ENCODE assay signal across 7 cellular contexts in genomic region chr12:26880625-26881024, GRCh38.
"Had no signal": no experiment of that assay in that cellular context is flagged by ENCODE, and none has a peak within 500 bp of the region (broad histone marks: within the 10 kb centered on the region; RNA-seq: fewer than 3 reads in every experiment).

No MANE protein-coding gene starts in this region.

- H3K4me1 ChIP-seq: HAP-1 had no signal

- H3K36me3 ChIP-seq: HAP-1 had no signal

- DNase-seq: GM23248, GOT3, H7 had no signal

- H2AFZ ChIP-seq: GM23248 had no signal

- H3K9me3 ChIP-seq: HAP-1 had no signal

- H3K27ac ChIP-seq: GM23248, HL-60 had no signal

- ATAC-seq: HCT116, HepG2 had no signal

- H3K4me3 ChIP-seq: GM23248, HAP-1 had no signal

- H3K9ac ChIP-seq: GM23248 had no signal
